14 cellular contexts compared by ENCODE assay signal in genomic region chr1:162703708-162704107, GRCh38.
"Had no signal": no experiment of that assay in that cellular context is flagged by ENCODE, and none has a peak within 500 bp of the region (broad histone marks: within the 10 kb centered on the region; RNA-seq: fewer than 3 reads in every experiment).

No MANE protein-coding gene starts in this region.

- DNase-seq: activated CD4-positive, alpha-beta memory T cell treated with anti-CD3 and anti-CD28 coated beads for 36 hours; activated gamma-delta T cell treated with Interleukin-2 at 50 U/mL for 16 hours; activated naive CD8-positive, alpha-beta T cell treated with anti-CD3 and anti-CD28 coated beads, Interleukin-2, amount 10 ng/mL, durations not matched to agents 7 days and 5 days; activated T-cell treated with anti-CD3 and anti-CD28 coated beads, Interleukin-2, amount 50 U/mL, for 48 hours; effector CD4-positive, alpha-beta T cell; glutamatergic neuron; left colon; mammary epithelial cell; occipital lobe; stimulated activated naive CD4-positive, alpha-beta T cell; testis had no signal

- ATAC-seq: left colon; natural killer cell treated with Interleukin-12 subunit alpha and Interleukin-12 subunit beta and Interleukin-15 and Interleukin-18, amount 100 ng/mL, for 72 hours had no signal

- H3K4me3 ChIP-seq: ascending aorta, cardiac muscle cell, testis had no signal
